Comparison of ENCODE assay signal across 1 cellular context in genomic region chr6:155708100-155708499, GRCh38.
TF ChIP-seq lines count a peak whose summit lies in the region.

No MANE protein-coding gene starts in this region.

TF ChIP-seq in IMR-90, 13 proteins besides CTCF, POLR2A, EP300 and RAD21 (continued from another document):
- TF ChIP-seq CHD1 (IDR thresholded peaks at IDR 0.05; ENCODE audit: low read depth, low read length) (no peak), MAFK (IDR thresholded peaks at IDR 0.05; ENCODE audit: low read depth, low read length) (no peak), NFE2L2 (IDR thresholded peaks at IDR 0.05; ENCODE audit: low read depth, low read length) (no peak)
